ENCODE assay signal across 18 cellular contexts in genomic region chr1:154874465-154874864, GRCh38. TPM values are rescaled to one million over a fixed set of nuclear protein-coding genes. Genes with fewer than 3 reads are reported as not detected.
DNase-seq lines count a peak whose midpoint lies in the region; FAIRE-seq and TF ChIP-seq lines count a peak whose summit lies in the region.
"Had no signal": no experiment of that assay in that cellular context is flagged by ENCODE, and none has a peak within 500 bp of the region (broad histone marks: within the 10 kb centered on the region; RNA-seq: fewer than 3 reads in every experiment).

No MANE protein-coding gene starts in this region.

- H3K4me2 ChIP-seq in endothelial cell of umbilical vein (ENCODE audit: insufficient read depth, low read length): no peak overlapping the region
- H3K4me2 ChIP-seq: BLaER1 treated with 17β-estradiol and CSF1 and Interleukin-3, amounts not matched to agents 10 nM and 100 nM had no signal

- no peak overlapping the region for H2AFZ ChIP-seq in endothelial cell of umbilical vein (ENCODE audit: low read depth, low read length)
- H2AFZ ChIP-seq: GM23248 had no signal

- H3K27ac ChIP-seq in HEK293 (ENCODE audit: extremely low read depth, low read depth, low read length): no peak overlapping the region
- H3K27ac ChIP-seq in endothelial cell of umbilical vein (ENCODE audit: insufficient read depth, low read depth, low read length): no peak overlapping the region
- H3K27ac ChIP-seq: BLaER1 treated with 17β-estradiol and CSF1 and Interleukin-3, amounts not matched to agents 10 nM and 100 nM; GM23248 had no signal

- CTCF ChIA-PET in HEK293 (lab: Yijun Ruan, JAX) (interaction anchor here (0.7 to 3.0 kb wide), 4 partner anchors 13 to 394 kb away, joined by 3 to 13 read pairs (median 7); no protein-coding TSS in a partner anchor), endothelial cell of umbilical vein (lab: Charles Lee) (interaction anchor here (1.0 kb wide), 1 partner anchor 205 kb away, joined by 5 read pairs; no protein-coding TSS in a partner anchor)

- in situ Hi-C loops in Caki2 (cut with HindIII; ENCODE audit: low pct_unique_long_range_greater_than_20kb, low sequenced_read_pairs): no loop called here
- in situ Hi-C loops in GM13977 (cut with MboI; ENCODE audit: low pct_unique_long_range_greater_than_20kb, low sequenced_read_pairs, unreplicated experiment): loop anchor here (10.0 kb wide), 1 partner anchor 210 kb away; no protein-coding TSS in a partner anchor

- DNase-seq in Caki2 (ENCODE audit: low read depth) (peak; percentile 21), GM13977 (ENCODE audit: low spot score) (peak; percentile 62), endothelial cell of umbilical vein (ENCODE audit: low read depth, low spot score) (no peak), middle frontal gyrus (ENCODE audit: extremely low spot score, low spot score) (no peak), MG63 (no peak), NCI-H82 treated with DMSO at 0.1 percent for 48 hours (lab: John Stamatoyannopoulos, UW; ENCODE audit: unreplicated experiment) (no peak)
- DNase-seq: ACHN; Calu3; CD4-positive, CD25-positive, alpha-beta regulatory T cell; DMS 273 treated with DMSO at 0.1 percent for 48 hours; GM23248; H7; IMR-90; KG1 had no signal

- H3K36me3 ChIP-seq in HEK293 (ENCODE audit: control insufficient read depth in 2 of 2, insufficient read depth in 1 of 2, low read length in 2 of 2) (no peaks in the 10 kb centered on the region), endothelial cell of umbilical vein (ENCODE audit: control insufficient read depth in 2 of 2, extremely low read depth in 1 of 2, insufficient read depth in 2 of 2, low read length in 2 of 2) (no peaks in the 10 kb centered on the region), MG63 (no peaks in the 10 kb centered on the region)
- H3K36me3 ChIP-seq: BLaER1 treated with 17β-estradiol and CSF1 and Interleukin-3, amounts not matched to agents 10 nM and 100 nM had no signal

- H3K79me2 ChIP-seq in endothelial cell of umbilical vein (ENCODE audit: control insufficient read depth, insufficient read depth, low read length): no peaks in the 10 kb centered on the region

- intact Hi-C loops in endothelial cell of umbilical vein (cut with micrococcal nuclease): no loop called here

- no peak overlapping the region for H3K9ac ChIP-seq in endothelial cell of umbilical vein (replicated peaks; ENCODE audit: extremely low read depth, insufficient read depth, low read length)
- H3K9ac ChIP-seq: BLaER1 treated with 17β-estradiol and CSF1 and Interleukin-3, amounts not matched to agents 10 nM and 100 nM; GM23248 had no signal

- H4K20me1 ChIP-seq in endothelial cell of umbilical vein (replicated peaks; ENCODE audit: control insufficient read depth, extremely low read depth, insufficient read depth, low read length): no peaks in the 10 kb centered on the region

- H3K4me3 ChIP-seq in HEK293 (ENCODE audit: low read depth, low read length): no peak overlapping the region
- H3K4me3 ChIP-seq in endothelial cell of umbilical vein (replicated peaks in 1 of 3; ENCODE audit: insufficient read depth in 1 of 3, low read depth in 1 of 3, low read length in 3 of 3): no peak overlapping the region
- H3K4me3 ChIP-seq in MG63: no peak overlapping the region
- H3K4me3 ChIP-seq: BLaER1 treated with 17β-estradiol and CSF1 and Interleukin-3, amounts not matched to agents 10 nM and 100 nM; GM23248 had no signal

- BruUV-seq in endothelial cell of umbilical vein (replicated peaks; lab: Mats Ljungman, UMichigan): no TSS peak

- H3K27me3 ChIP-seq in endothelial cell of umbilical vein (ENCODE audit: control insufficient read depth in 2 of 2, insufficient read depth in 2 of 2, low read length in 2 of 2): peaks cover 0 to 3% of the 10 kb centered on the region in 2 experiments
- H3K27me3 ChIP-seq in MG63: peaks cover 7% of the 10 kb centered on the region

- POLR2A ChIA-PET in HEK293 (lab: Yijun Ruan, JAX) (no interaction called here), endothelial cell of umbilical vein (lab: Charles Lee) (no interaction called here)

- dilution Hi-C loops in endothelial cell of umbilical vein (cut with MboI; ENCODE audit: extremely low pct_ligation_motif_present, low sequenced_read_pairs): no loop called here

- H3K4me1 ChIP-seq in HEK293 (ENCODE audit: control insufficient read depth, insufficient read depth, low read length) (peaks cover 5% of the 10 kb centered on the region), endothelial cell of umbilical vein (ENCODE audit: control insufficient read depth, extremely low read depth, insufficient read depth, low read length) (peaks cover 18% of the 10 kb centered on the region)

- peak; percentile 26 for FAIRE-seq in endothelial cell of umbilical vein (lab: Jason Lieb, UNC)
- FAIRE-seq: GM12891 had no signal

- TF ChIP-seq POLR2A in endothelial cell of umbilical vein (IDR thresholded peaks at IDR 0.05; ENCODE audit: low read depth, low read length): no peak

- TF ChIP-seq CTCF in GM13977 (IDR thresholded peaks at IDR 0.05; ENCODE audit: extremely low read depth, insufficient read depth, missing control alignments) (no peak), HEK293 (tag by site-specific recombination; IDR thresholded peaks at IDR 0.05) (no peak), endothelial cell of umbilical vein (IDR thresholded peaks at IDR 0.05; ENCODE audit: extremely low read depth in 1 of 2, insufficient read depth in 1 of 2, low read depth in 1 of 2, low read length in 2 of 2) (no peak)

- H3K9me3 ChIP-seq in HEK293 (ENCODE audit: control insufficient read depth, insufficient read depth, low read depth, low read length) (no peaks in the 10 kb centered on the region), endothelial cell of umbilical vein (replicated peaks; ENCODE audit: control insufficient read depth, insufficient read depth, low read length) (no peaks in the 10 kb centered on the region), MG63 (no peaks in the 10 kb centered on the region)
- H3K9me3 ChIP-seq: BLaER1 treated with 17β-estradiol and CSF1 and Interleukin-3, amounts not matched to agents 10 nM and 100 nM had no signal

- H3K9me1 ChIP-seq in endothelial cell of umbilical vein (replicated peaks; ENCODE audit: control insufficient read depth, extremely low read depth, insufficient read depth, low read length): no peaks in the 10 kb centered on the region

TF ChIP-seq in HEK293, 187 proteins besides CTCF, POLR2A, EP300 and RAD21 (continues in another document):
- TF ChIP-seq ZBTB6 (tag by site-specific recombination; IDR thresholded peaks at IDR 0.05) (no peak), ZNF175 (tag by site-specific recombination; IDR thresholded peaks at IDR 0.05) (no peak), RBAK (tag by site-specific recombination; IDR thresholded peaks at IDR 0.05) (no peak), ZNF768 (tag by site-specific recombination; IDR thresholded peaks at IDR 0.05) (no peak)

TF ChIP-seq in endothelial cell of umbilical vein, 7 proteins besides CTCF, POLR2A, EP300 and RAD21:
- TF ChIP-seq EZH2 (IDR thresholded peaks at IDR 0.05; ENCODE audit: borderline replicate concordance, low read depth, low read length, severe bottlenecking) (no peak), FOS (IDR thresholded peaks at IDR 0.05; ENCODE audit: borderline replicate concordance, insufficient read depth, low read length) (no peak), MYC (IDR thresholded peaks at IDR 0.05; ENCODE audit: low read depth, low read length) (no peak), JUN (IDR thresholded peaks at IDR 0.05; ENCODE audit: borderline replicate concordance, insufficient read depth, insufficient read length, low read depth) (no peak), POLR2AphosphoS5 (IDR thresholded peaks at IDR 0.05; ENCODE audit: insufficient read depth, low read depth, low read length) (no peak), GATA2 (IDR thresholded peaks at IDR 0.05; ENCODE audit: insufficient read depth, insufficient read length, low read depth, low read length) (no peak), MAX (IDR thresholded peaks at IDR 0.05; ENCODE audit: insufficient read depth, insufficient read length) (no peak)

RNA-seq across cellular contexts. Expression of gene KCNN3, which starts 4.4 kb away (rescaled TPM):
- not detected in 2 replicates for total RNA-seq in Caki2 (2014; rRNA removed; shearing (Covaris generic); ENCODE audit: low replicate concordance)
- total RNA-seq in endothelial cell of umbilical vein: 0.85 and 1.1 TPM in 2 replicates
- 0.41 and 0.91 TPM in 2 replicates for polyA plus RNA-seq in endothelial cell of umbilical vein
- 0.36 and 0.42 TPM in 2 replicates for polyA plus RNA-seq in endothelial cell of umbilical vein (2011; cell fraction: cytosol; rRNA removed)
- 0.91 and 1.1 TPM in 2 replicates for polyA plus RNA-seq in endothelial cell of umbilical vein (2011; cell fraction: nucleus; rRNA removed)
- 1.2 and 3.5 TPM in 2 replicates for polyA plus RNA-seq in endothelial cell of umbilical vein (2012)
- polyA minus RNA-seq in endothelial cell of umbilical vein: 1.1 and 2.2 TPM in 2 replicates
- polyA minus RNA-seq in endothelial cell of umbilical vein (2011; cell fraction: cytosol; rRNA and poly(A)+ RNA removed): not detected
- 0.63 and 0.82 TPM in 2 replicates for polyA minus RNA-seq in endothelial cell of umbilical vein (2011; cell fraction: nucleus; rRNA and poly(A)+ RNA removed)
- total RNA-seq in MG63 (2014; rRNA removed; shearing (Covaris generic); ENCODE audit: low replicate concordance): 1.6 TPM in 1 of 2 replicates, not detected in the other
- total RNA-seq: Calu3, GM23248, HT-29, IMR-90 had no signal
- polyA plus RNA-seq: CD4-positive, CD25-positive, alpha-beta regulatory T cell; GM23248 had no signal

Comparison
In these comparisons a context has a peak if more than half of its experiments do, and no peak if none do; other contexts are left out.
1. DNase-seq: peak in Caki2 (single experiment) and GM13977 (single experiment); none in endothelial cell of umbilical vein (single experiment), middle frontal gyrus (single experiment), MG63 (single experiment) and NCI-H82 treated with DMSO at 0.1 percent for 48 hours (single experiment).